In the genomic region with DNA sequence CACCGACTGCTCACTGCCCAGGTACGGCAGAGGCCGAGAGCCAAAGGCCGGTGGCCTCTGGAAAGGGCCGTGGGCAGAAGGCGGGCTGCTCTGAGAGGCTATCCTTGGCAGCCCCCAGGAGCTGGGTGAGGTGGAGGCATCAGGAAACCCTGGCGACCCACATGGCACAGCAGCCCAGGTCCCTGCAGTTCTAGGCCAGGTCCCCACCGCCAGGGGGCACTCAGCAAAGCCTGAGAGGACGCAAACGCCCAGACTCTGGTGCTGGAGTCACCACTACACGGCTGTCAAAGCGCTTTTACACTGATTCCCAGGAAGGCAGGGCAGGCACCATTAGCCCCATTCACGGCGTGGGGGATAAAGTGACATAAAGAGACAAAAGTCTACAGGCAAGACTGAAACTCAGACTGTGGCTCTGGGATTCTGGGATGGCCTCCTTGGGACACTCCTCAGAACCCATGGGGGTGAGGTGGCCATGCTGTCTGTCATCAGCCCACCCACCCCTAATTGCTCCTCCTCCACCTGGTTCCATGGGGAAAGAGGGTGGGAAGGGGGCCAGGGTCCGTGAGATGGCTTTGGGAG, we compare ENCODE assay signal across 8 cellular contexts. TPM values are rescaled to one million over a fixed set of nuclear protein-coding genes. Genes with fewer than 3 reads are reported as not detected.
DNase-seq lines count a peak whose midpoint lies in the region; ATAC-seq lines count a peak whose summit lies in the region.

No MANE protein-coding gene starts in this region.

- ATAC-seq in GM18909 (IDR thresholded peaks at IDR 0.05; ENCODE audit: poor library complexity, unreplicated experiment) = peak; percentile 47
- peak; percentile 69 to 80 (median 76) for ATAC-seq in T-cell (replicated peaks in 1 of 4)
- ATAC-seq in activated naive CD8-positive, alpha-beta T cell treated with anti-CD3 and anti-CD28 coated beads, Interleukin-2, amount 50 U/mL, for 24 hours = peak; percentile 76
- ATAC-seq in left cardiac atrium = peak; percentile 67 to 73
- ATAC-seq in aorta (ENCODE audit: low FRiP score) = peak; percentile 69

- DNase-seq in ACHN = peak; percentile 77
- peak; percentile 88 for DNase-seq in NCI-H1048 (lab: John Stamatoyannopoulos, UW)
- peak; percentile 62 to 90 (median 82) for DNase-seq in T-cell
- DNase-seq in activated naive CD8-positive, alpha-beta T cell treated with anti-CD3 and anti-CD28 coated beads, Interleukin-2, amount 50 U/mL, for 24 hours = peak; percentile 91
- peak; percentile 91 for DNase-seq in left cardiac atrium
- peak; percentile 34 for DNase-seq in putamen (ENCODE audit: low spot score)
- peak; percentile 90 to 95 for DNase-seq in aorta

- no peaks in the 10 kb centered on the region for H3K36me3 ChIP-seq in aorta (ENCODE audit: control insufficient read depth in 1 of 2, insufficient read depth in 2 of 2, low read length in 1 of 2)

- no peaks in the 10 kb centered on the region for H3K4me1 ChIP-seq in aorta (ENCODE audit: control insufficient read depth in 1 of 2, insufficient read depth in 2 of 2, low read length in 2 of 2)

- H3K4me3 Mint-ChIP-seq in T-cell = peak overlapping the region in 1 of 3 donors; percentile 77
- H3K4me3 Mint-ChIP-seq in activated naive CD8-positive, alpha-beta T cell treated with anti-CD3 and anti-CD28 coated beads, Interleukin-2, amount 50 U/mL, for 24 hours = no peak overlapping the region

- H3K36me3 Mint-ChIP-seq in T-cell = no peaks in the 10 kb centered on the region
- H3K36me3 Mint-ChIP-seq in activated naive CD8-positive, alpha-beta T cell treated with anti-CD3 and anti-CD28 coated beads, Interleukin-2, amount 50 U/mL, for 24 hours (ENCODE audit: low read depth) = no peaks in the 10 kb centered on the region

- H3K27ac Mint-ChIP-seq in T-cell = peak overlapping the region in 1 of 2 donors; percentile 5
- H3K27ac Mint-ChIP-seq in activated naive CD8-positive, alpha-beta T cell treated with anti-CD3 and anti-CD28 coated beads, Interleukin-2, amount 50 U/mL, for 24 hours = no peak overlapping the region

- no peaks in the 10 kb centered on the region for H3K27me3 ChIP-seq in aorta (ENCODE audit: control insufficient read depth in 1 of 2, insufficient read depth in 2 of 2, low read length in 1 of 2)

- POLR2A ChIA-PET in T-cell (lab: Charles Lee) = no interaction called here

- H3K9me3 Mint-ChIP-seq in T-cell = no peaks in the 10 kb centered on the region
- no peaks in the 10 kb centered on the region for H3K9me3 Mint-ChIP-seq in activated naive CD8-positive, alpha-beta T cell treated with anti-CD3 and anti-CD28 coated beads, Interleukin-2, amount 50 U/mL, for 24 hours

- WGBS in aorta, 2 donors = 7 to 8% methylated on average over 15 of the region's 15 CpGs

- no peaks in the 10 kb centered on the region for H3K9me3 ChIP-seq in aorta (ENCODE audit: control insufficient read depth, low read length)

- H3K27ac ChIP-seq in aorta (ENCODE audit: low read depth in 1 of 2, low read length in 2 of 2) = no peak overlapping the region

- peaks cover 15 to 20% (median 17%) of the 10 kb centered on the region in 3 donors for H3K4me1 Mint-ChIP-seq in T-cell
- H3K4me1 Mint-ChIP-seq in activated naive CD8-positive, alpha-beta T cell treated with anti-CD3 and anti-CD28 coated beads, Interleukin-2, amount 50 U/mL, for 24 hours = peaks cover 11% of the 10 kb centered on the region

- H3K27me3 Mint-ChIP-seq in T-cell = peaks cover 13 to 22% of the 10 kb centered on the region in 2 donors
- peaks cover 26% of the 10 kb centered on the region for H3K27me3 Mint-ChIP-seq in activated naive CD8-positive, alpha-beta T cell treated with anti-CD3 and anti-CD28 coated beads, Interleukin-2, amount 50 U/mL, for 24 hours

- CTCF ChIA-PET in T-cell (lab: Charles Lee) = interaction anchor here (0.7 to 2.8 kb wide), 4 partner anchors 13 to 159 kb away, joined by 3 to 16 read pairs (median 6); no protein-coding TSS in a partner anchor

- no peak overlapping the region for H3K4me3 ChIP-seq in aorta (ENCODE audit: low read length in 2 of 2)

- intact Hi-C loops in left cardiac atrium (cut with DNase I) = loop anchor here in 1 of 2 donors (5.0 kb wide), 2 partner anchors 66 to 156 kb away; partner anchors contain the start of gene NOL9
- intact Hi-C loops in aorta (cut with DNase I) = loop anchor here (5.0 kb wide), 2 partner anchors 36 to 161 kb away; no protein-coding TSS in a partner anchor

- in situ Hi-C loops in ACHN (cut with HindIII; ENCODE audit: low pct_ligation_motif_present, low pct_unique_long_range_greater_than_20kb, low sequenced_read_pairs) = no loop called here

RNA-seq across cellular contexts. Expression of gene PLEKHG5, which starts 4.9 kb away (rescaled TPM):
- total RNA-seq in T-cell = 10 to 100 TPM in 1 of 5 donors, 1 to 10 TPM in 4; 7.1 to 18.2 (median 8.4) TPM
- 10 to 100 TPM; 10.7 to 11.8 TPM for total RNA-seq in left cardiac atrium
- 10 to 100 TPM in 1 of 2 donors, 1 to 10 TPM in 1; 6.6 to 39.3 TPM for total RNA-seq in aorta
- polyA plus RNA-seq in aorta = 1 to 10 TPM; 2.6 to 8.0 TPM

RNA-seq across cellular contexts. Expression of gene TNFRSF25, which starts 20.5 kb away (rescaled TPM):
- total RNA-seq in T-cell (100 to 1,000 TPM; 215 to 580 (median 446) TPM), left cardiac atrium (1 to 10 TPM; 5.5 to 5.9 TPM), aorta (10 to 100 TPM in 1 of 2 donors, 1 to 10 TPM in 1; 6.5 to 34.6 TPM)
- polyA plus RNA-seq in aorta = 10 to 100 TPM in 1 of 2 donors, 1 to 10 TPM in 1; 9.6 to 22.9 TPM

Comparison
In these comparisons a context has a peak if more than half of its experiments do, and no peak if none do; other contexts are left out.
1. DNase-seq: peak in every context shown above with its lines; median percentile 92 in aorta; 91 in activated naive CD8-positive, alpha-beta T cell treated with anti-CD3 and anti-CD28 coated beads, Interleukin-2, amount 50 U/mL, for 24 hours; 91 in left cardiac atrium; 88 in NCI-H1048; 82 in T-cell; 77 in ACHN; 34 in putamen.
2. RNA of gene TNFRSF25, which starts 20.5 kb away (total RNA-seq): 215 to 580 TPM in T-cell; 6.5 to 34.6 TPM in aorta and 5.5 to 5.9 TPM in left cardiac atrium; every median in the first group is over 4 times any median in the second.
3. Peak in every context shown above with its lines, with median percentiles within 50 percentile points of each other: ATAC-seq.